8 cellular contexts compared by ENCODE assay signal in the genomic region with DNA sequence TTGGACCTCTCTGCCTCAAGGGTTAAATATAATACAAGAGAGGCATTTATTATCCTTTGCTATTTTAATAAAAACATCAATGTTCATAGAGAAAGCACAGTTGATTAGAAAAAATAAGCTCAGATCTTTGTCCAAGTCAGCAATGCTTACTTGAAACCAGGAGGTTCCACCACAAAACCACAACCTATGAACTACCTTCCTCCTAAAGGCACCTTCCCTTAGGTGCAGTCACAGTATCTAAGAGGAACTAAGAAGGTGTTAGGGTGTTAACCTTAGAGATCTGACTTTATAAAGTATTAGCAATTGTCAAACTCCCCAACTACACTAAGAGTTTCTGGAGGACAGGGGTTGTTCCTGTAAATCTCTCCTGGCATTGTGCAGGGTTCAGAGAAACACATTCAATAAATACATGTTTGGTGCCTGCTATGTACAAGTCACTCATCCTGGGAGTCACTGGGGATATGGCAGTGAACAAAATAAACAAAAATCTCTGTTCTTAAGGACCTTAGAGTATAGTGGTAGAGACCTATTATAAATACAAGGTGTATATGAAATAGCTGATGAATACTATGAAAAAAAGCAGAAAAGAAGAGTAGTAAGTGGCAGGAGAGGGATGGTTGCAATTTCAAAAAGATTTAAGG.
DNase-seq lines count a peak whose midpoint lies in the region; ATAC-seq, FAIRE-seq and TF ChIP-seq lines count a peak whose summit lies in the region.

No MANE protein-coding gene starts in this region.

- H3K36me3 Mint-ChIP-seq in CD8-positive, alpha-beta memory T cell, result no peaks in the 10 kb centered on the region
- no peaks in the 10 kb centered on the region for H3K36me3 Mint-ChIP-seq in activated B cell treated with CpG ODN at 0.5 μM for 24 hours (ENCODE audit: low read depth)

- H3K4me3 Mint-ChIP-seq in CD8-positive, alpha-beta memory T cell, result peak overlapping the region in 6 of 7 donors; percentile 13 to 60 (median 32)
- H3K4me3 Mint-ChIP-seq in activated B cell treated with CpG ODN at 0.5 μM for 24 hours, result peak overlapping the region; percentile 42

- H3K4me1 ChIP-seq in CD8-positive, alpha-beta memory T cell (ENCODE audit: insufficient read depth, low read length), result peaks cover 38% of the 10 kb centered on the region

- peak overlapping the region; percentile 16 for H3K4me3 ChIP-seq in CD8-positive, alpha-beta memory T cell (ENCODE audit: low read length)
- no peak overlapping the region for H3K4me3 ChIP-seq in H7 (ENCODE audit: insufficient read depth, low read depth, low read length)

- ATAC-seq in HG02981 (IDR thresholded peaks at IDR 0.05; ENCODE audit: unreplicated experiment) (peak; percentile 83), activated B cell treated with CpG ODN at 0.5 μM for 24 hours (ENCODE audit: low read depth) (peak; percentile 75)

- peak in 4 of 5 donors; percentile 12 to 67 (median 58) for DNase-seq in CD8-positive, alpha-beta memory T cell
- DNase-seq in GM19239 (ENCODE audit: insufficient read length, low spot score) (peak; percentile 38), activated B cell treated with CpG ODN at 0.5 μM for 24 hours (no peak), dermis blood vessel endothelial cell (no peak), H7 (no peak), NCI-H1694 (lab: John Stamatoyannopoulos, UW) (no peak)
- no peak for DNase-seq in activated CD4-positive, alpha-beta T cell treated with anti-CD3 and anti-CD28 coated beads for 48 hours

- intact Hi-C loops in activated B cell treated with CpG ODN at 0.5 μM for 24 hours (cut with micrococcal nuclease), result loop anchor here (2.0 to 5.0 kb wide), 6 partner anchors 21 to 336 kb away; partner anchors contain the start of gene CEP97

- no peak overlapping the region for H3K27ac ChIP-seq in CD8-positive, alpha-beta memory T cell (ENCODE audit: low read depth, low read length)

- CTCF ChIA-PET in CD8-positive, alpha-beta memory T cell (lab: Charles Lee), result no interaction called here
- CTCF ChIA-PET in activated B cell treated with CpG ODN at 0.5 μM for 24 hours (lab: Charles Lee), result interaction anchor here (1.0 to 1.4 kb wide), 3 partner anchors 62 to 248 kb away, joined by 3 to 4 read pairs (median 3); no protein-coding TSS in a partner anchor

- no peaks in the 10 kb centered on the region for H3K36me3 ChIP-seq in CD8-positive, alpha-beta memory T cell (ENCODE audit: insufficient read depth, low read length)
- no peaks in the 10 kb centered on the region for H3K36me3 ChIP-seq in H7 (replicated peaks; ENCODE audit: control insufficient read depth, insufficient read depth, low read length)

- H3K27me3 ChIP-seq in CD8-positive, alpha-beta memory T cell (ENCODE audit: insufficient read depth, low read length, poor library complexity, severe bottlenecking), result no peaks in the 10 kb centered on the region
- H3K27me3 ChIP-seq in H7 (ENCODE audit: control insufficient read depth, insufficient read depth, low read length), result no peaks in the 10 kb centered on the region

- H3K27ac Mint-ChIP-seq in CD8-positive, alpha-beta memory T cell, result peak overlapping the region; percentile 16 to 87 (median 61)
- H3K27ac Mint-ChIP-seq in activated B cell treated with CpG ODN at 0.5 μM for 24 hours, result peak overlapping the region; percentile 97

- H3K27me3 Mint-ChIP-seq in CD8-positive, alpha-beta memory T cell, result peaks cover 0 to 1% of the 10 kb centered on the region in 2 donors
- H3K27me3 Mint-ChIP-seq in activated B cell treated with CpG ODN at 0.5 μM for 24 hours, result no peaks in the 10 kb centered on the region

- H3K9me3 ChIP-seq in CD8-positive, alpha-beta memory T cell (ENCODE audit: low read length), result no peaks in the 10 kb centered on the region

- no peak for TF ChIP-seq CTCF in activated B cell treated with CpG ODN at 0.5 μM for 24 hours (IDR thresholded peaks at IDR 0.05)

- H3K4me1 Mint-ChIP-seq in CD8-positive, alpha-beta memory T cell, result peaks cover 37 to 47% (median 40%) of the 10 kb centered on the region in 3 donors
- H3K4me1 Mint-ChIP-seq in activated B cell treated with CpG ODN at 0.5 μM for 24 hours, result peaks cover 61% of the 10 kb centered on the region

- H3K9me3 Mint-ChIP-seq in CD8-positive, alpha-beta memory T cell, result no peaks in the 10 kb centered on the region
- H3K9me3 Mint-ChIP-seq in activated B cell treated with CpG ODN at 0.5 μM for 24 hours, result no peaks in the 10 kb centered on the region

- peak; percentile 89 for FAIRE-seq in GM19239 (lab: Jason Lieb, UNC)

- POLR2A ChIA-PET in CD8-positive, alpha-beta memory T cell (lab: Charles Lee), result no interaction called here
- POLR2A ChIA-PET in activated B cell treated with CpG ODN at 0.5 μM for 24 hours (lab: Charles Lee), result interaction anchor here (0.6 to 2.4 kb wide), 16 partner anchors 18 to 230 kb away, joined by 3 to 12 read pairs (median 4); partner anchors contain the start of gene NFKBIZ

Comparison
In these comparisons a context has a peak if more than half of its experiments do, and no peak if none do; other contexts are left out.
1. DNase-seq: peak in CD8-positive, alpha-beta memory T cell (4 of 5) and GM19239 (single experiment); none in activated B cell treated with CpG ODN at 0.5 μM for 24 hours (single experiment), dermis blood vessel endothelial cell (single experiment), H7 (single experiment), NCI-H1694 (single experiment) and activated CD4-positive, alpha-beta T cell treated with anti-CD3 and anti-CD28 coated beads for 48 hours (single experiment).